2 cellular contexts compared by ENCODE assay signal in the genomic region with DNA sequence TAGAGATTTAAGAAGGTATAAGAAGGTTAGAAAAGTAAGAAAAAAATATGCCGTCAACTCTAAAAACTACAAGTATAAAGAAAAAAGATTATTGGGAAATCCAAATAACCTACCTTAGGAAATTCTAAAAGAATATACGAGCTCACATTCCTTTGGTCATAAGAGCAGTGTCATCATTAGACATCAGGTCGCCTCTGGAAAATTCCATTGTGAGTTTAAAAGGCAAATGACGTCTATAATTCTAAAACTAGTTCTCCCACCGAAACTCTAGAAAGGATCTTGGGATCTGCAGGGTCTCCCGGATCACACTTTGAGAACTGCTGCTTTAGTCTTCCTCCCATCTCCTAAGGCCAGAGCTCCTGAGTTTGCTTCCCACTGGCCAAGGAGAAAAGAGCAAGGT.
TF ChIP-seq lines count a peak whose summit lies in the region.

No MANE protein-coding gene starts in this region.

TF ChIP-seq in endothelial cell of umbilical vein, 7 proteins besides CTCF, POLR2A, EP300 and RAD21:
- TF ChIP-seq GATA2 (IDR thresholded peaks at IDR 0.05; ENCODE audit: insufficient read depth, insufficient read length, low read depth, low read length): no peak
- TF ChIP-seq JUN (IDR thresholded peaks at IDR 0.05; ENCODE audit: borderline replicate concordance, insufficient read depth, insufficient read length, low read depth): no peak
- TF ChIP-seq, protein P1, sequence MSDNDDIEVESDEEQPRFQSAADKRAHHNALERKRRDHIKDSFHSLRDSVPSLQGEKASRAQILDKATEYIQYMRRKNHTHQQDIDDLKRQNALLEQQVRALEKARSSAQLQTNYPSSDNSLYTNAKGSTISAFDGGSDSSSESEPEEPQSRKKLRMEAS (IDR thresholded peaks at IDR 0.05; ENCODE audit: insufficient read depth, insufficient read length): no peak
- no peak for TF ChIP-seq EZH2 (IDR thresholded peaks at IDR 0.05; ENCODE audit: borderline replicate concordance, low read depth, low read length, severe bottlenecking)
- TF ChIP-seq FOS (IDR thresholded peaks at IDR 0.05; ENCODE audit: borderline replicate concordance, insufficient read depth, low read length): no peak

TF ChIP-seq in GM12891, 5 proteins besides CTCF, POLR2A, EP300 and RAD21:
- TF ChIP-seq POU2F2 (IDR thresholded peaks at IDR 0.05; ENCODE audit: low read depth, low read length): no peak
